Comparison of ENCODE assay signal across 2 cellular contexts in the genomic region with DNA sequence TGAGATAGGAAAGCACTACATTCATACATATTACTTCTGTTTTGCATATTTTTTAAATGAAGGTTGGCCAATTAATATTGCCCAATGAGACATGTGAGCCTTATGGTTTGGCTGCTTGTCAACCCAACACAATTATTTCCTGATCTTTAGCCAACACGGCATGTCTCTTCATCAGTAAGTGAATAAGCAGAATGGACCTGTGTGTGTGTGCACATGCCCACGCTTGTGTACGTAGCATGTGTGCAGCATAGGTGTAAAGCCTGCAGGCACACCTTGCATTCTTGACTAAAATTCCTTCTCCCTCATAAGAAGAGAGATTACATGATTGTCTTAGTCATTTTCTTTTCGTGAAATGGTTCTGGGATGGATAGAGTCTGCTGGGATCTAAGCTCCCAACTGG.
TF ChIP-seq lines count a peak whose summit lies in the region.

No MANE protein-coding gene starts in this region.

TF ChIP-seq in GM23338, 12 proteins besides CTCF, POLR2A, EP300 and RAD21:
- TF ChIP-seq, protein P1, sequence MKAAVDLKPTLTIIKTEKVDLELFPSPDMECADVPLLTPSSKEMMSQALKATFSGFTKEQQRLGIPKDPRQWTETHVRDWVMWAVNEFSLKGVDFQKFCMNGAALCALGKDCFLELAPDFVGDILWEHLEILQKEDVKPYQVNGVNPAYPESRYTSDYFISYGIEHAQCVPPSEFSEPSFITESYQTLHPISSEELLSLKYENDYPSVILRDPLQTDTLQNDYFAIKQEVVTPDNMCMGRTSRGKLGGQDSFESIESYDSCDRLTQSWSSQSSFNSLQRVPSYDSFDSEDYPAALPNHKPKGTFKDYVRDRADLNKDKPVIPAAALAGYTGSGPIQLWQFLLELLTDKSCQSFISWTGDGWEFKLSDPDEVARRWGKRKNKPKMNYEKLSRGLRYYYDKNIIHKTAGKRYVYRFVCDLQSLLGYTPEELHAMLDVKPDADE (IDR thresholded peaks at IDR 0.05): no peak
- no peak for TF ChIP-seq ZNF114 (CRISPR knock-in tag; IDR thresholded peaks at IDR 0.05)
- no peak for TF ChIP-seq EZH2phosphoT487 (IDR thresholded peaks at IDR 0.05; ENCODE audit: unreplicated experiment)
- TF ChIP-seq EZH2 (IDR thresholded peaks at IDR 0.05; ENCODE audit: low read depth, unreplicated experiment): no peak

TF ChIP-seq in WTC11, 78 proteins besides CTCF, POLR2A, EP300 and RAD21 (continued from another document):
- TF ChIP-seq, protein P2, sequence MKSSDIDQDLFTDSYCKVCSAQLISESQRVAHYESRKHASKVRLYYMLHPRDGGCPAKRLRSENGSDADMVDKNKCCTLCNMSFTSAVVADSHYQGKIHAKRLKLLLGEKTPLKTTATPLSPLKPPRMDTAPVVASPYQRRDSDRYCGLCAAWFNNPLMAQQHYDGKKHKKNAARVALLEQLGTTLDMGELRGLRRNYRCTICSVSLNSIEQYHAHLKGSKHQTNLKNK (CRISPR knock-in tag; IDR thresholded peaks at IDR 0.05): no peak
- TF ChIP-seq ZNF138 (CRISPR knock-in tag; conservative IDR thresholded peaks at IDR 0.05): no peak
- no peak for TF ChIP-seq FOXK1 (CRISPR knock-in tag; IDR thresholded peaks at IDR 0.05)
- no peak for TF ChIP-seq TEAD1 (CRISPR knock-in tag; IDR thresholded peaks at IDR 0.05)
- TF ChIP-seq JAZF1 (CRISPR knock-in tag; IDR thresholded peaks at IDR 0.05): no peak
- no peak for TF ChIP-seq NFATC4 (CRISPR knock-in tag; IDR thresholded peaks at IDR 0.05)
- no peak for TF ChIP-seq TEAD4 (CRISPR knock-in tag; IDR thresholded peaks at IDR 0.05)
- TF ChIP-seq TCF7 (CRISPR knock-in tag; IDR thresholded peaks at IDR 0.05; ENCODE audit: low read depth): no peak
- TF ChIP-seq ZNF396 (CRISPR knock-in tag; IDR thresholded peaks at IDR 0.05; ENCODE audit: borderline replicate concordance): no peak
- TF ChIP-seq, protein P3, sequence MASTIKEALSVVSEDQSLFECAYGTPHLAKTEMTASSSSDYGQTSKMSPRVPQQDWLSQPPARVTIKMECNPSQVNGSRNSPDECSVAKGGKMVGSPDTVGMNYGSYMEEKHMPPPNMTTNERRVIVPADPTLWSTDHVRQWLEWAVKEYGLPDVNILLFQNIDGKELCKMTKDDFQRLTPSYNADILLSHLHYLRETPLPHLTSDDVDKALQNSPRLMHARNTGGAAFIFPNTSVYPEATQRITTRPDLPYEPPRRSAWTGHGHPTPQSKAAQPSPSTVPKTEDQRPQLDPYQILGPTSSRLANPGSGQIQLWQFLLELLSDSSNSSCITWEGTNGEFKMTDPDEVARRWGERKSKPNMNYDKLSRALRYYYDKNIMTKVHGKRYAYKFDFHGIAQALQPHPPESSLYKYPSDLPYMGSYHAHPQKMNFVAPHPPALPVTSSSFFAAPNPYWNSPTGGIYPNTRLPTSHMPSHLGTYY (CRISPR knock-in tag; IDR thresholded peaks at IDR 0.05): no peak
- TF ChIP-seq TP53 (CRISPR knock-in tag; IDR thresholded peaks at IDR 0.05): no peak
- TF ChIP-seq, protein P4, sequence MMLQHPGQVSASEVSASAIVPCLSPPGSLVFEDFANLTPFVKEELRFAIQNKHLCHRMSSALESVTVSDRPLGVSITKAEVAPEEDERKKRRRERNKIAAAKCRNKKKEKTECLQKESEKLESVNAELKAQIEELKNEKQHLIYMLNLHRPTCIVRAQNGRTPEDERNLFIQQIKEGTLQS (CRISPR knock-in tag; conservative IDR thresholded peaks at IDR 0.05): no peak
- no peak for TF ChIP-seq ZNF317 (CRISPR knock-in tag; IDR thresholded peaks at IDR 0.05; ENCODE audit: borderline replicate concordance, low read depth)
- TF ChIP-seq, protein P5, sequence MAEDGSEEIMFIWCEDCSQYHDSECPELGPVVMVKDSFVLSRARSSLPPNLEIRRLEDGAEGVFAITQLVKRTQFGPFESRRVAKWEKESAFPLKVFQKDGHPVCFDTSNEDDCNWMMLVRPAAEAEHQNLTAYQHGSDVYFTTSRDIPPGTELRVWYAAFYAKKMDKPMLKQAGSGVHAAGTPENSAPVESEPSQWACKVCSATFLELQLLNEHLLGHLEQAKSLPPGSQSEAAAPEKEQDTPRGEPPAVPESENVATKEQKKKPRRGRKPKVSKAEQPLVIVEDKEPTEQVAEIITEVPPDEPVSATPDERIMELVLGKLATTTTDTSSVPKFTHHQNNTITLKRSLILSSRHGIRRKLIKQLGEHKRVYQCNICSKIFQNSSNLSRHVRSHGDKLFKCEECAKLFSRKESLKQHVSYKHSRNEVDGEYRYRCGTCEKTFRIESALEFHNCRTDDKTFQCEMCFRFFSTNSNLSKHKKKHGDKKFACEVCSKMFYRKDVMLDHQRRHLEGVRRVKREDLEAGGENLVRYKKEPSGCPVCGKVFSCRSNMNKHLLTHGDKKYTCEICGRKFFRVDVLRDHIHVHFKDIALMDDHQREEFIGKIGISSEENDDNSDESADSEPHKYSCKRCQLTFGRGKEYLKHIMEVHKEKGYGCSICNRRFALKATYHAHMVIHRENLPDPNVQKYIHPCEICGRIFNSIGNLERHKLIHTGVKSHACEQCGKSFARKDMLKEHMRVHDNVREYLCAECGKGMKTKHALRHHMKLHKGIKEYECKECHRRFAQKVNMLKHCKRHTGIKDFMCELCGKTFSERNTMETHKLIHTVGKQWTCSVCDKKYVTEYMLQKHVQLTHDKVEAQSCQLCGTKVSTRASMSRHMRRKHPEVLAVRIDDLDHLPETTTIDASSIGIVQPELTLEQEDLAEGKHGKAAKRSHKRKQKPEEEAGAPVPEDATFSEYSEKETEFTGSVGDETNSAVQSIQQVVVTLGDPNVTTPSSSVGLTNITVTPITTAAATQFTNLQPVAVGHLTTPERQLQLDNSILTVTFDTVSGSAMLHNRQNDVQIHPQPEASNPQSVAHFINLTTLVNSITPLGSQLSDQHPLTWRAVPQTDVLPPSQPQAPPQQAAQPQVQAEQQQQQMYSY (CRISPR knock-in tag; IDR thresholded peaks at IDR 0.05): no peak
- TF ChIP-seq ZNF219 (CRISPR knock-in tag; IDR thresholded peaks at IDR 0.05; ENCODE audit: borderline replicate concordance): no peak
- TF ChIP-seq, protein P6, sequence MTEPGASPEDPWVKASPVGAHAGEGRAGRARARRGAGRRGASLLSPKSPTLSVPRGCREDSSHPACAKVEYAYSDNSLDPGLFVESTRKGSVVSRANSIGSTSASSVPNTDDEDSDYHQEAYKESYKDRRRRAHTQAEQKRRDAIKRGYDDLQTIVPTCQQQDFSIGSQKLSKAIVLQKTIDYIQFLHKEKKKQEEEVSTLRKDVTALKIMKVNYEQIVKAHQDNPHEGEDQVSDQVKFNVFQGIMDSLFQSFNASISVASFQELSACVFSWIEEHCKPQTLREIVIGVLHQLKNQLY (CRISPR knock-in tag; IDR thresholded peaks at IDR 0.05): no peak
- TF ChIP-seq, protein P7, sequence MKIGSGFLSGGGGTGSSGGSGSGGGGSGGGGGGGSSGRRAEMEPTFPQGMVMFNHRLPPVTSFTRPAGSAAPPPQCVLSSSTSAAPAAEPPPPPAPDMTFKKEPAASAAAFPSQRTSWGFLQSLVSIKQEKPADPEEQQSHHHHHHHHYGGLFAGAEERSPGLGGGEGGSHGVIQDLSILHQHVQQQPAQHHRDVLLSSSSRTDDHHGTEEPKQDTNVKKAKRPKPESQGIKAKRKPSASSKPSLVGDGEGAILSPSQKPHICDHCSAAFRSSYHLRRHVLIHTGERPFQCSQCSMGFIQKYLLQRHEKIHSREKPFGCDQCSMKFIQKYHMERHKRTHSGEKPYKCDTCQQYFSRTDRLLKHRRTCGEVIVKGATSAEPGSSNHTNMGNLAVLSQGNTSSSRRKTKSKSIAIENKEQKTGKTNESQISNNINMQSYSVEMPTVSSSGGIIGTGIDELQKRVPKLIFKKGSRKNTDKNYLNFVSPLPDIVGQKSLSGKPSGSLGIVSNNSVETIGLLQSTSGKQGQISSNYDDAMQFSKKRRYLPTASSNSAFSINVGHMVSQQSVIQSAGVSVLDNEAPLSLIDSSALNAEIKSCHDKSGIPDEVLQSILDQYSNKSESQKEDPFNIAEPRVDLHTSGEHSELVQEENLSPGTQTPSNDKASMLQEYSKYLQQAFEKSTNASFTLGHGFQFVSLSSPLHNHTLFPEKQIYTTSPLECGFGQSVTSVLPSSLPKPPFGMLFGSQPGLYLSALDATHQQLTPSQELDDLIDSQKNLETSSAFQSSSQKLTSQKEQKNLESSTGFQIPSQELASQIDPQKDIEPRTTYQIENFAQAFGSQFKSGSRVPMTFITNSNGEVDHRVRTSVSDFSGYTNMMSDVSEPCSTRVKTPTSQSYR (CRISPR knock-in tag; IDR thresholded peaks at IDR 0.05): no peak
- no peak for TF ChIP-seq RORB (CRISPR knock-in tag; IDR thresholded peaks at IDR 0.05)
